8 cellular contexts compared by ENCODE assay signal in the genomic region with DNA sequence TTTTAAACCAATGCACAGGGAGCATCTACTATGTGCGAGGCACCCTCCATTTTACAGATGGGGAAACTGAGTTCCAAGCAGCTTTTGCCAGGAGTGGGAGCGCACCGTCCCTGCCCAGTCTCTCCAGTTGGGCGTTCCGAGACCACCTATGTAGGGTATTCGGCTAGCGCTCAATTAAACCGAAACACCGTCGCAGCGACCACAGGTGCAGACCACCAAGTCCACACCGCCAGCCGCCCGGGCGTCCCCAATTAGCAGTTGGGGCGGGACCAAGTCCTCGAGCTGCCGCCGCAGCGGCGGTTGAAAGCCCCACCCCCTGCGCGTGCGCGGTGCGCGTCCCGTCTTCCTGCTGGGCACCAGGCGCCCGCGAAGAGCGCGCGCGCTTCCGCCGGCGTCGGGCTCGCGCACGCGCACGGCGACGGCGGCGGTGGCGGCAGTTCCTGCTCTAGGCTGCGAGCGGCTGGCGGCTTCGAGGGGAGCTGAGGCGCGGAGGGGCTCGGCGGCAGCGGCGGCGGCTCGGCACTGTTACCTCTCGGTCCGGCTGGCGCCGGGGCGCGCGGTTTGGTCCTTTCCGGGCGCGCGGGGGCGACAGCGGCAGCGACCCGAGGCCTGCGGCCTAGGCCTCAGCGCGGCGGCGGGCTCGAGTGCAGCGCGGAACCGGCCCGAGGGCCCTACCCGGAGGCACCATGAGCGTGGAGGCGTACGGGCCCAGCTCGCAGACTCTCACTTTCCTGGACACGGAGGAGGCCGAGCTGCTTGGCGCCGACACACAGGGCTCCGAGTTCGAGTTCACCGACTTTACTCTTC. TPM values are rescaled to one million over a fixed set of nuclear protein-coding genes. Genes with fewer than 3 reads are reported as not detected.
DNase-seq lines count a peak whose midpoint lies in the region; ATAC-seq and TF ChIP-seq lines count a peak whose summit lies in the region.

A gene (plus strand): TSS at position 436 of the 807 bp plus-strand sequence. CDS start 251 bp downstream, at position 687.

- 0 out of 2 replicates have a peak, but pooled peaks have one; percentile 7 for TF ChIP-seq CTCF in AG04450 (IDR thresholded peaks at IDR 0.05; ENCODE audit: low read depth, low read length)

- DNase-seq in AG04450 (ENCODE audit: low read depth, low spot score) (peak; percentile 65), NCI-H226 (peak; percentile 85), caudate nucleus (lab: John Stamatoyannopoulos, UW) (peak in 58 of 61 donors; percentile 32 to 94 (median 84)), islet precursor cell (peak; percentile 96)
- DNase-seq in activated CD4-positive, CD25-positive, alpha-beta regulatory T cell (lab: John Stamatoyannopoulos, UW), result peak; percentile 91 to 98 (median 94)
- DNase-seq in stimulated activated CD4-positive, alpha-beta T cell treated with anti-CD3 and anti-CD28 coated beads, Interleukin-12 subunit alpha, Interleukin-12 subunit beta, amount 100 ng/mL, for 48 hours (ENCODE audit: low read depth in 2 of 3, low spot score in 1 of 3), result peak; percentile 84 to 97 (median 90)

- POLR2A ChIA-PET in AG04450 (lab: Yijun Ruan, JAX), result interaction anchor here (0.5 to 1.2 kb wide), 7 partner anchors 9 to 376 kb away, joined by 3 to 5 read pairs (median 3); a partner anchor contains a TSS

- peak; percentile 72 for ATAC-seq in GM18909 (IDR thresholded peaks at IDR 0.05; ENCODE audit: poor library complexity, unreplicated experiment)
- ATAC-seq in HG03159 (IDR thresholded peaks at IDR 0.05; ENCODE audit: unreplicated experiment), result peak; percentile 76

- CTCF ChIA-PET in AG04450 (lab: Charles Lee), result interaction anchor here (4.5 kb wide), 1 partner anchor 15 kb away, joined by 21 read pairs; no protein-coding TSS in a partner anchor

- peak within 1 kb of the TSS; percentile 81 for H3K4me3 ChIP-seq in AG04450 (ENCODE audit: low read depth, low read length)

- H3K27ac ChIP-seq in AG04450 (ENCODE audit: low read depth, low read length), result no peak within 1 kb of the TSS
- peak within 1 kb of the TSS; percentile 26 for H3K27ac ChIP-seq in caudate nucleus (ENCODE audit: low read depth, low read length)

- H3K27me3 ChIP-seq in AG04450 (ENCODE audit: control insufficient read depth, insufficient read depth, low read length), result peaks cover 2% of the 10 kb centered on the region

- peaks cover 10% of the 10 kb centered on the region for H3K9me3 ChIP-seq in AG04450 (ENCODE audit: control insufficient read depth, insufficient read depth, low read length)

RNA-seq across cellular contexts. Expression of the gene that starts here (rescaled TPM):
- 28.2 and 33.2 TPM in 2 replicates for polyA plus RNA-seq in AG04450 (2011; rRNA removed)
- polyA minus RNA-seq in AG04450 (2011; rRNA and poly(A)+ RNA removed), result 59.9 and 76.5 TPM in 2 replicates
